Comparison of ENCODE assay signal across 8 cellular contexts in genomic region chr19:19063183-19064097, GRCh38. TPM values are rescaled to one million over a fixed set of nuclear protein-coding genes. Genes with fewer than 3 reads are reported as not detected.
A peak's percentile ranks its signal among the peaks of the same experiment; 100 is the strongest.
DNase-seq lines count a peak whose midpoint lies in the region; ATAC-seq, FAIRE-seq and TF ChIP-seq lines count a peak whose summit lies in the region.

Gene SLC25A42, plus strand, starts transcription at chr19:19063994. Its CDS starts 32,131 bp downstream, at chr19:19096125.

- POLR2A ChIA-PET in HepG2 (lab: Yijun Ruan, JAX): interaction anchor here (0.9 to 6.5 kb wide), 12 partner anchors 12 to 140 kb away, joined by 3 to 43 read pairs (median 4); partner anchors contain the start of genes BORCS8, NR2C2AP and RFXANK

- peaks cover 10% of the 10 kb centered on the region for H3K79me2 ChIP-seq in HepG2 (ENCODE audit: insufficient read depth, low read length)

- 10% methylated on average over 49 of the region's 77 CpGs for WGBS in HepG2 (ENCODE audit: low lambda C conversion rate)

- no peaks in the 10 kb centered on the region for H3K9me3 ChIP-seq in HepG2 (ENCODE audit: low read length)

- intact Hi-C loops in HepG2 (cut with micrococcal nuclease; ENCODE audit: unreplicated experiment): loop anchor here (1.0 to 5.0 kb wide), 4 partner anchors 31 to 75 kb away; partner anchors contain the start of genes ARMC6, SUGP2 and TMEM161A

- peak; percentile 88 for ATAC-seq in GM19397 (IDR thresholded peaks at IDR 0.05; ENCODE audit: unreplicated experiment)
- peak; percentile 87 for ATAC-seq in HG03571 (IDR thresholded peaks at IDR 0.05; ENCODE audit: unreplicated experiment)
- peak; percentile 95 for ATAC-seq in HepG2

- H2AFZ ChIP-seq in HepG2 (ENCODE audit: low read length): no peak within 1 kb of the TSS

- H3K4me3 ChIP-seq in HepG2 (replicated peaks in 1 of 3; ENCODE audit: insufficient read depth in 1 of 3, low read depth in 2 of 3, low read length in 3 of 3): peak within 1 kb of the TSS; percentile 65 to 89 (median 81)

- in situ Hi-C loops in HepG2 (cut with HindIII; ENCODE audit: extremely low pct_ligation_motif_present, low pct_unique_long_range_greater_than_20kb): no loop called here

- TF ChIP-seq RAD21 in HepG2 (CRISPR knock-in tag; IDR thresholded peaks at IDR 0.05): peak; percentile 43; the same call in 1 of the 2 replicates

- FAIRE-seq in HepG2 (lab: Jason Lieb, UNC): peak; percentile 92

- no peaks in the 10 kb centered on the region for H4K20me1 ChIP-seq in HepG2 (ENCODE audit: insufficient read depth, low read length)

- TF ChIP-seq POLR2A in HepG2 (IDR thresholded peaks at IDR 0.05; ENCODE audit: insufficient read depth in 1 of 2, low read depth in 2 of 2, low read length in 2 of 2): peak; percentile 61 to 66; a peak in 3 of 4 replicates

- peaks cover 0 to 2% of the 10 kb centered on the region in 2 experiments; a peak in 3 of 5 replicates for H3K36me3 ChIP-seq in HepG2 (replicated peaks in 1 of 2; ENCODE audit: control insufficient read depth in 1 of 2, insufficient read depth in 2 of 2, low read length in 2 of 2)

- no peak for TF ChIP-seq EP300 in HepG2 (IDR thresholded peaks at IDR 0.05; ENCODE audit: low read depth in 2 of 2, low read length in 2 of 2)
- no peak for TF ChIP-seq EP300 in HepG2 (CRISPR knock-in tag; IDR thresholded peaks at IDR 0.05; ENCODE audit: borderline replicate concordance)

- TF ChIP-seq CTCF in C4-2B (conservative IDR thresholded peaks at IDR 0.05): no peak
- peak; percentile 43 for TF ChIP-seq CTCF in HepG2 (CRISPR knock-in tag; IDR thresholded peaks at IDR 0.05)

- H3K27ac ChIP-seq in C4-2B (peak within 1 kb of the TSS; percentile 71), HepG2 (ENCODE audit: extremely low read length, insufficient read depth, low read length) (peak within 1 kb of the TSS; percentile 71)

- H3K9ac ChIP-seq in HepG2 (ENCODE audit: insufficient read depth, low read depth, low read length): peak within 1 kb of the TSS; percentile 67

- no TSS peak for BruUV-seq in HepG2 (replicated peaks; lab: Mats Ljungman, UMichigan)

- peaks cover 71% of the 10 kb centered on the region for H3K4me1 ChIP-seq in HepG2 (ENCODE audit: insufficient read depth, low read length)

- peak; percentile 100 for DNase-seq in NCI-H82 (lab: John Stamatoyannopoulos, UW)
- DNase-seq in activated CD4-positive, alpha-beta T cell treated with anti-CD3 and anti-CD28 coated beads, Interleukin-2, amount 50 U/mL, for 48 hours: peak; percentile 98 to 99
- peak; percentile 100 for DNase-seq in dermis blood vessel endothelial cell
- DNase-seq in HepG2 (ENCODE audit: low spot score): peak; percentile 98
- peak; percentile 97 for DNase-seq in stimulated activated CD4-positive, alpha-beta T cell treated with anti-CD3 and anti-CD28 coated beads, Interleukin-4, amount 100 ng/mL, for 1 hour

- H3K27me3 ChIP-seq in HepG2 (ENCODE audit: control insufficient read depth in 1 of 2, insufficient read depth in 2 of 2, low read length in 2 of 2): no peaks in the 10 kb centered on the region

- H3K4me2 ChIP-seq in HepG2 (ENCODE audit: low read depth, low read length): peak within 1 kb of the TSS; percentile 75

- CTCF ChIA-PET in HepG2 (lab: Yijun Ruan, JAX; ENCODE audit: low intra/inter-chr PET ratio, low total read pairs): interaction anchor here (1.2 kb wide), 1 partner anchor 77 kb away, joined by 4 read pairs; no protein-coding TSS in a partner anchor

TF ChIP-seq in HepG2, 621 proteins besides CTCF, POLR2A, EP300 and RAD21 (continues in another document):
- TF ChIP-seq ZFY (CRISPR knock-in tag; IDR thresholded peaks at IDR 0.05) (peak; percentile 68; the same call in 1 of the 2 replicates), ZMYM3 (CRISPR knock-in tag; IDR thresholded peaks at IDR 0.05) (peak; percentile 77), IKZF4 (CRISPR knock-in tag; IDR thresholded peaks at IDR 0.05; ENCODE audit: borderline replicate concordance, low read depth, not compliant biosample characterization) (peak; percentile 29), ZBTB26 (CRISPR knock-in tag; IDR thresholded peaks at IDR 0.05; ENCODE audit: borderline replicate concordance) (peak; percentile 37; the same call in 1 of the 2 replicates), KMT2A (CRISPR knock-in tag; IDR thresholded peaks at IDR 0.05) (peak; percentile 23; the same call in 1 of the 2 replicates), MIER3 (CRISPR knock-in tag; IDR thresholded peaks at IDR 0.05; ENCODE audit: borderline replicate concordance) (peak; percentile 36; the same call in 1 of the 2 replicates), FOXK2 (IDR thresholded peaks at IDR 0.05) (no peak), ZNF563 (CRISPR knock-in tag; IDR thresholded peaks at IDR 0.05) (peak; percentile 73; the same call in 1 of the 2 replicates), ZIK1 (CRISPR knock-in tag; IDR thresholded peaks at IDR 0.05; ENCODE audit: borderline replicate concordance, low read depth) (peak; percentile 2; the same call in 1 of the 2 replicates), ZNF709 (CRISPR knock-in tag; IDR thresholded peaks at IDR 0.05) (peak; percentile 83; the same call in 1 of the 2 replicates), IKZF1 (IDR thresholded peaks at IDR 0.05) (no peak), TMF1 (CRISPR knock-in tag; IDR thresholded peaks at IDR 0.05; ENCODE audit: low read depth) (peak; percentile 25; the same call in 1 of the 2 replicates), REPIN1 (CRISPR knock-in tag; IDR thresholded peaks at IDR 0.05; ENCODE audit: borderline replicate concordance, low read depth) (peak; percentile 74; the same call in 1 of the 2 replicates), MEIS2 (CRISPR knock-in tag; IDR thresholded peaks at IDR 0.05) (no peak), LCORL (IDR thresholded peaks at IDR 0.05) (no peak), LCORL (CRISPR knock-in tag; IDR thresholded peaks at IDR 0.05) (no peak; the same call in 1 of the 2 replicates), JUN (CRISPR knock-in tag; IDR thresholded peaks at IDR 0.05) (0 out of 2 replicates have a peak, but pooled peaks have one; percentile 34), RARG (CRISPR knock-in tag; IDR thresholded peaks at IDR 0.05; ENCODE audit: low read depth) (0 out of 2 replicates have a peak, but pooled peaks have one; percentile 75), HNF1B (CRISPR knock-in tag; IDR thresholded peaks at IDR 0.05) (peak; percentile 48), ZBTB7B (CRISPR knock-in tag; IDR thresholded peaks at IDR 0.05) (0 out of 2 replicates have a peak, but pooled peaks have one; percentile 60), SSRP1 (CRISPR knock-in tag; IDR thresholded peaks at IDR 0.05) (peak; percentile 61; the same call in 1 of the 2 replicates), NR2F2 (IDR thresholded peaks at IDR 0.05; ENCODE audit: borderline replicate concordance, low read depth) (no peak), ZNF496 (CRISPR knock-in tag; IDR thresholded peaks at IDR 0.05; ENCODE audit: insufficient replicate concordance) (no peak), YEATS2 (CRISPR knock-in tag; IDR thresholded peaks at IDR 0.05; ENCODE audit: borderline replicate concordance) (peak; percentile 62)

RNA-seq across cellular contexts. Expression of gene SLC25A42, which starts in this region (rescaled TPM):
- total RNA-seq in dermis blood vessel endothelial cell: 4.4 and 4.5 TPM in 2 replicates
- 13.5 and 18.3 TPM in 2 replicates for total RNA-seq in HepG2 (2016; rRNA removed; fragmentation: Illumina TruSeq; extraction: Trizol)
- 7.8 and 11.9 TPM in 2 replicates for total RNA-seq in HepG2 (2016; cell fraction: cytosol; rRNA removed; fragmentation: Illumina TruSeq; extraction: Trizol; ENCODE audit: low read depth)
- 11.8 and 19.3 TPM in 2 replicates for total RNA-seq in HepG2 (2016; cell fraction: insoluble cytoplasmic fraction; rRNA removed; fragmentation: Illumina TruSeq; extraction: Trizol)
- total RNA-seq in HepG2 (2016; cell fraction: membrane; rRNA removed; fragmentation: Illumina TruSeq; extraction: Trizol): 17.0 and 18.4 TPM in 2 replicates
- total RNA-seq in HepG2 (2016; cell fraction: nucleus; rRNA removed; fragmentation: Illumina TruSeq; extraction: Trizol): 11.9 and 13.2 TPM in 2 replicates
- polyA plus RNA-seq in HepG2 (2011; rRNA removed): 12.8 and 13.0 TPM in 2 replicates
- 9.1 and 13.2 TPM in 2 replicates for polyA plus RNA-seq in HepG2 (2011; cell fraction: cytosol; rRNA removed)
- polyA plus RNA-seq in HepG2 (2011; cell fraction: nucleus; rRNA removed): 30.2 and 33.7 TPM in 2 replicates
- 8.4 and 11.8 TPM in 2 replicates for polyA plus RNA-seq in HepG2 (2012)
- 6.8 and 7.9 TPM in 2 replicates for polyA plus RNA-seq in HepG2 (2016; cell fraction: cytosol; fragmentation: Illumina TruSeq; extraction: Trizol; ENCODE audit: low read depth)
- polyA plus RNA-seq in HepG2 (2016; cell fraction: insoluble cytoplasmic fraction; fragmentation: Illumina TruSeq; extraction: Trizol; ENCODE audit: low read depth): 13.4 and 18.3 TPM in 2 replicates
- polyA plus RNA-seq in HepG2 (2016; cell fraction: membrane; fragmentation: Illumina TruSeq; extraction: Trizol; ENCODE audit: low read depth): 10.4 and 12.8 TPM in 2 replicates
- polyA plus RNA-seq in HepG2 (2016; cell fraction: nucleus; fragmentation: Illumina TruSeq; extraction: Trizol; ENCODE audit: insufficient read depth, low read depth): 30.3 and 30.4 TPM in 2 replicates
- 2.5 and 24.9 TPM in 2 replicates for polyA minus RNA-seq in HepG2 (2011; rRNA and poly(A)+ RNA removed; ENCODE audit: low replicate concordance)
- 5.7 and 5.9 TPM in 2 replicates for polyA minus RNA-seq in HepG2 (2011; cell fraction: cytosol; rRNA and poly(A)+ RNA removed)
- 7.7 and 8.0 TPM in 2 replicates for polyA minus RNA-seq in HepG2 (2011; cell fraction: nucleus; rRNA and poly(A)+ RNA removed)

Comparison
In these comparisons a context has a peak if more than half of its experiments do, and no peak if none do; other contexts are left out.
1. Peak in every context shown above with its lines: DNase-seq, ATAC-seq, H3K4me3 ChIP-seq and H3K27ac ChIP-seq.